In the genomic region with DNA sequence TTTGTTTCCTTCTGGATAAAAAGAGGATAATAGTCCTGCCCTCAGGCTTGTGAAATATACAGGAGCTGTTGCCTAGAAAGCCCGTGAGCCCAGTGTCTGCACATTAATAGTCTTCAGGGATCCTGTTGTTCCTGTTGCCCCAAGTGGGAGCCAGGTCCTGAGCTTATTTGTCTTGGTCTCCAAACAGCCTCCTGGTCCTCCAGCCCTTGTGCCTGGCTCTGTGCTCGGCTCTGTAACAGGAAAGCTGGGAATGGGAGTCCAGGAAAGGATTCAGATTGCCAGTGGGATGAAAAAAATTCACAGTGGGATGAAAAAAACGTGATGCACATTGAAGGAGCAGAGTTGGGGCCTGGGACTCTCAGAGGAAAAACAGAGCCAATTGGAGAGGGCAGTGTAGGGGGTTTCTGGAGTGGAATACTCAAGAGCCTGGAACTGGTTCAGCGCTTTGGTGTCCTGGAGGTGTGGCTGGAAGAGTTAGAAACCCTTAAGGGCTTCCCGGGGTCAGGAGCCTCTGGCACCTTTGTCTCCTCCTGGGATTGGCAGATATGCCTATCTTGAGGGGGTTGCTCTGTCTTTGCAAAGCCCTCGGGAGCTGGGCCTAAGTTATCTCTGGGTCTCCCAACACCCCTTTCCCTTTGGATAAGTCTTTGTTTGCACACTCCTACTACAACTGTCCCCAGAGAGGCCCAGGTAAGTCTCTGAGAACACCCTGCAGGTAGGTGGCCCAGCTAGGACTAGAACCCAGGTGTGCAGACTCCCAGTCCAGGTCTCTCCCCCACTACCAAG, we compare ENCODE assay signal across 9 cellular contexts. TPM values are rescaled to one million over a fixed set of nuclear protein-coding genes. Genes with fewer than 3 reads are reported as not detected.
DNase-seq lines count a peak whose midpoint lies in the region; ATAC-seq and TF ChIP-seq lines count a peak whose summit lies in the region.
"Had no signal": no experiment of that assay in that cellular context is flagged by ENCODE, and none has a peak within 500 bp of the region (broad histone marks: within the 10 kb centered on the region; RNA-seq: fewer than 3 reads in every experiment).

No MANE protein-coding gene starts in this region.

- in situ Hi-C loops in KBM-7 (cut with MboI; ENCODE audit: low pct_unique_long_range_greater_than_20kb, low sequenced_read_pairs), result no loop called here

- intact Hi-C loops in activated B cell treated with CpG ODN at 0.5 μM for 24 hours (cut with micrococcal nuclease), result loop anchor here (2.0 to 10.0 kb wide), 6 partner anchors 119 to 1163 kb away; a partner anchor contains a TSS

- no peaks in the 10 kb centered on the region for H3K9me3 Mint-ChIP-seq in activated B cell treated with CpG ODN at 0.5 μM for 24 hours
- no peaks in the 10 kb centered on the region for H3K9me3 Mint-ChIP-seq in stimulated activated naive CD8-positive, alpha-beta T cell treated with anti-CD3 and anti-CD28 coated beads, Interleukin-15, amount 100 ng/mL, for 72 hours

- POLR2A ChIA-PET in activated B cell treated with CpG ODN at 0.5 μM for 24 hours (lab: Charles Lee), result interaction anchor here (0.5 to 4.9 kb wide), 6 partner anchors 15 to 1115 kb away, joined by 3 to 28 read pairs (median 6); a partner anchor contains a TSS

- H3K27ac Mint-ChIP-seq in activated B cell treated with CpG ODN at 0.5 μM for 24 hours, result peak overlapping the region; percentile 93
- H3K27ac Mint-ChIP-seq in stimulated activated naive CD8-positive, alpha-beta T cell treated with anti-CD3 and anti-CD28 coated beads, Interleukin-15, amount 100 ng/mL, for 72 hours, result no peak overlapping the region

- H3K4me1 Mint-ChIP-seq in activated B cell treated with CpG ODN at 0.5 μM for 24 hours, result peaks cover 50% of the 10 kb centered on the region
- H3K4me1 Mint-ChIP-seq in stimulated activated naive CD8-positive, alpha-beta T cell treated with anti-CD3 and anti-CD28 coated beads, Interleukin-15, amount 100 ng/mL, for 72 hours, result peaks cover 45% of the 10 kb centered on the region

- H3K36me3 Mint-ChIP-seq in activated B cell treated with CpG ODN at 0.5 μM for 24 hours (ENCODE audit: low read depth), result peaks cover 5% of the 10 kb centered on the region

- peak overlapping the region; percentile 87 for H3K4me3 Mint-ChIP-seq in activated B cell treated with CpG ODN at 0.5 μM for 24 hours
- peak overlapping the region; percentile 95 to 97 for H3K4me3 Mint-ChIP-seq in stimulated activated naive CD8-positive, alpha-beta T cell treated with anti-CD3 and anti-CD28 coated beads, Interleukin-15, amount 100 ng/mL, for 72 hours

- CTCF ChIA-PET in activated B cell treated with CpG ODN at 0.5 μM for 24 hours (lab: Charles Lee), result interaction anchor here (0.6 to 1.3 kb wide), 6 partner anchors 14 to 208 kb away, joined by 3 to 11 read pairs (median 4); no protein-coding TSS in a partner anchor

- DNase-seq in NCI-H1417 (lab: John Stamatoyannopoulos, UW) (peak in 2 of 3 experiments; percentile 75 to 87), NCI-H1417 treated with DMSO at 0.1 percent for 48 hours (lab: John Stamatoyannopoulos, UW) (no peak), activated B cell treated with CpG ODN at 0.5 μM for 24 hours (no peak), KBM-7 (no peak), HUDEP-2 (lab: John Stamatoyannopoulos, UW; ENCODE audit: unreplicated experiment in 76 of 76) (no peak)
- DNase-seq in stimulated activated naive CD8-positive, alpha-beta T cell treated with anti-CD3 and anti-CD28 coated beads, Interleukin-15, amount 100 ng/mL, for 72 hours, result no peak

- no peaks in the 10 kb centered on the region for H3K27me3 Mint-ChIP-seq in activated B cell treated with CpG ODN at 0.5 μM for 24 hours
- peaks cover 17% of the 10 kb centered on the region for H3K27me3 Mint-ChIP-seq in stimulated activated naive CD8-positive, alpha-beta T cell treated with anti-CD3 and anti-CD28 coated beads, Interleukin-15, amount 100 ng/mL, for 72 hours

- TF ChIP-seq CTCF in activated B cell treated with CpG ODN at 0.5 μM for 24 hours (IDR thresholded peaks at IDR 0.05), result no peak

- peak overlapping the region; percentile 25 for H3K4me3 ChIP-seq in iPS-11a (ENCODE audit: low read depth, low read length)

- ATAC-seq in activated B cell treated with CpG ODN at 0.5 μM for 24 hours (ENCODE audit: low read depth) (no peak), HG02588 (IDR thresholded peaks at IDR 0.05; ENCODE audit: unreplicated experiment) (no peak)
- no peak for ATAC-seq in stimulated activated naive CD8-positive, alpha-beta T cell treated with anti-CD3 and anti-CD28 coated beads, Interleukin-15, amount 100 ng/mL, for 72 hours

RNA-seq across cellular contexts. Expression of a gene that starts 2.3 kb away (rescaled TPM):
- 107 and 129 TPM in 2 replicates for total RNA-seq in activated B cell treated with CpG ODN at 0.5 μM for 24 hours

RNA-seq across cellular contexts. Expression of a gene that starts 5.7 kb away (rescaled TPM):
- 0.67 and 0.76 TPM in 2 replicates for total RNA-seq in activated B cell treated with CpG ODN at 0.5 μM for 24 hours
- total RNA-seq: Daoy had no signal

RNA-seq across cellular contexts. Expression of a gene that starts 21.7 kb away (rescaled TPM):
- total RNA-seq in activated B cell treated with CpG ODN at 0.5 μM for 24 hours, result not detected in 2 replicates
- total RNA-seq: Daoy had no signal

RNA-seq across cellular contexts. Expression of a gene that starts 30.4 kb away (rescaled TPM):
- total RNA-seq in activated B cell treated with CpG ODN at 0.5 μM for 24 hours, result not detected in 2 replicates
- total RNA-seq: Daoy had no signal

Comparison
In these comparisons a context has a peak if more than half of its experiments do, and no peak if none do; other contexts are left out.
1. DNase-seq: peak in NCI-H1417 (2 of 3); none in NCI-H1417 treated with DMSO at 0.1 percent for 48 hours (single experiment), activated B cell treated with CpG ODN at 0.5 μM for 24 hours (single experiment), stimulated activated naive CD8-positive, alpha-beta T cell treated with anti-CD3 and anti-CD28 coated beads, Interleukin-15, amount 100 ng/mL, for 72 hours (0 of 2), KBM-7 (single experiment) and HUDEP-2 (0 of 76).